In genomic region chr17:50271173-50271750, GRCh38 we compare ENCODE assay signal across 1 cellular context.
TF ChIP-seq lines count a peak whose summit lies in the region.

No MANE protein-coding gene starts in this region.

TF ChIP-seq in HepG2, 621 proteins besides CTCF, POLR2A, EP300 and RAD21:
- no peak for TF ChIP-seq SSRP1 (CRISPR knock-in tag; IDR thresholded peaks at IDR 0.05)
- TF ChIP-seq ZNF432 (CRISPR knock-in tag; IDR thresholded peaks at IDR 0.05; ENCODE audit: borderline replicate concordance) = no peak
- TF ChIP-seq GTF3A (CRISPR knock-in tag; conservative IDR thresholded peaks at IDR 0.05) = no peak
- no peak for TF ChIP-seq SNAPC2 (CRISPR knock-in tag; IDR thresholded peaks at IDR 0.05)
- peak; percentile 65; the same call in 1 of the 2 replicates for TF ChIP-seq ZNF121 (CRISPR knock-in tag; IDR thresholded peaks at IDR 0.05)
